32 cellular contexts compared by ENCODE assay signal in genomic region chr6:119002069-119002468, GRCh38.
"Had no signal": no experiment of that assay in that cellular context is flagged by ENCODE, and none has a peak within 500 bp of the region (broad histone marks: within the 10 kb centered on the region; RNA-seq: fewer than 3 reads in every experiment).

No MANE protein-coding gene starts in this region.

- DNase-seq: activated CD4-positive, alpha-beta T cell treated with anti-CD3 and anti-CD28 coated beads, Interleukin-2, amount 10 ng/mL, durations not matched to agents 24 days and 14 days; activated CD4-positive, alpha-beta T cell treated with anti-CD3 and anti-CD28 coated beads, Interleukin-2, amount 50 U/mL, for 4 hours; activated CD8-positive, alpha-beta T cell treated with anti-CD3 and anti-CD28 coated beads for 36 hours; activated effector memory CD4-positive, alpha-beta T cell treated with anti-CD3 and anti-CD28 coated beads, Interleukin-2, amount 50 U/mL, for 16 hours; activated naive CD4-positive, alpha-beta T cell; activated naive CD4-positive, alpha-beta T cell treated with anti-CD3 and anti-CD28 coated beads, Interleukin-2, amount 50 U/mL, for 16 hours; activated naive CD8-positive, alpha-beta T cell treated with anti-CD3 and anti-CD28 coated beads for 36 hours; activated T-cell treated with anti-CD3 and anti-CD28 coated beads, Interleukin-2, amount 50 U/mL, for 1 hour; activated T-cell treated with anti-CD3 and anti-CD28 coated beads, Interleukin-2, amount 50 U/mL, for 72 hours; amygdala; Kasumi-1; KBM-7; MG63; NCI-H1048; NCI-H1436 treated with DMSO at 0.1 percent for 48 hours; NCI-H1694 treated with DMSO at 0.1 percent for 48 hours; NCI-H2029 treated with DMSO at 0.1 percent for 48 hours; NCI-H2107; NCI-H2171 treated with DMSO at 0.1 percent for 48 hours; NCI-H2227 treated with DMSO at 0.1 percent for 48 hours; NCI-H446; NCI-H510A treated with DMSO at 0.1 percent for 48 hours; NCI-H526 treated with DMSO at 0.1 percent for 48 hours; NCI-H774; SHP77; SJCRH30; T-cell; T-helper 2 cell; T-helper 9 cell had no signal

- H3K9me3 ChIP-seq: ascending aorta, MG63, SJCRH30 had no signal

- H3K36me3 ChIP-seq: ascending aorta, cardiac muscle cell, MG63, SJCRH30 had no signal

- H3K4me3 ChIP-seq: ascending aorta, cardiac muscle cell, MG63, SJCRH30, SK-N-MC had no signal

- H3K27me3 ChIP-seq: ascending aorta, cardiac muscle cell, MG63, SJCRH30 had no signal

- H3K4me1 ChIP-seq: ascending aorta, SJCRH30 had no signal

- H3K27ac ChIP-seq: ascending aorta, cardiac muscle cell, SJCRH30, SK-N-MC had no signal
